24 cellular contexts compared by ENCODE assay signal in the genomic region with DNA sequence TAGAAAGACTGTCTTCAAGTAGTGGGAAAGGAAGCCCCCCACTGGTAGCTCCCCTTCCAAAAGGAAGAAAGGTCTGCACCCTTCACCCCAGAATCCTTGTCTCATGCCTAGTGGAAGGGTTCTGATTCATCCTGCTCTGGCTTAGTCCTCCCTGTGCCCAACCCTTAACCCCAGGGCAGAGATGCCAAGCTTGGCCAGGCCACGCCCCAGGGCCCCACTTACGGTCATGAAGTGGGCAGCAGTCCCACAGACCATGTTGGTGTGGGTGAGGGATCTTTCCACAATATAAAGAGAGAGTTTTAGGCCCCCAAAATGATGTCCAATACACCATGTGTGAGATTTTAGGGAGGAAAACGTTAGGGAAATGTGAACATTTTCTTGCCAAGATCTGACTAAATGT. TPM values are rescaled to one million over a fixed set of nuclear protein-coding genes. Genes with fewer than 3 reads are reported as not detected.
"Had no signal": no experiment of that assay in that cellular context is flagged by ENCODE, and none has a peak within 500 bp of the region (broad histone marks: within the 10 kb centered on the region; RNA-seq: fewer than 3 reads in every experiment).

No MANE protein-coding gene starts in this region.

- H3K36me3 ChIP-seq: ascending aorta, right atrium auricular region, spleen, tibial nerve had no signal

- H3K4me1 Mint-ChIP-seq: activated naive CD8-positive, alpha-beta T cell treated with anti-CD3 and anti-CD28 coated beads for 36 hours; brain; naive thymus-derived CD8-positive, alpha-beta T cell had no signal

- H3K27me3 ChIP-seq: ascending aorta, right atrium auricular region, tibial nerve had no signal

- H3K27ac Mint-ChIP-seq: activated naive CD8-positive, alpha-beta T cell treated with anti-CD3 and anti-CD28 coated beads for 36 hours; naive thymus-derived CD8-positive, alpha-beta T cell; T-helper 2 cell treated with Interferon-gamma antibody and Interleukin-4, amounts not matched to agents 5 μg/mL and 100 μg/mL, for 36 hours had no signal

- H3K9me3 ChIP-seq: ascending aorta, right atrium auricular region, spleen had no signal

- H3K4me3 Mint-ChIP-seq: activated naive CD8-positive, alpha-beta T cell treated with anti-CD3 and anti-CD28 coated beads for 36 hours; brain; naive thymus-derived CD8-positive, alpha-beta T cell; neural crest cell; T-helper 2 cell treated with Interferon-gamma antibody and Interleukin-4, amounts not matched to agents 5 μg/mL and 100 μg/mL, for 36 hours had no signal

- DNase-seq: activated CD4-positive, alpha-beta T cell treated with anti-CD3 and anti-CD28 coated beads for 4 hours; activated CD4-positive, alpha-beta T cell treated with anti-CD3 and anti-CD28 coated beads, Interleukin-2, amount 50 U/mL, for 4 hours; activated effector memory CD4-positive, alpha-beta T cell treated with Interleukin-2 at 50 U/mL for 16 hours; activated naive CD4-positive, alpha-beta T cell treated with Interleukin-2 at 50 U/mL for 16 hours; activated naive CD8-positive, alpha-beta T cell treated with anti-CD3 and anti-CD28 coated beads for 36 hours; activated T-cell treated with anti-CD3 and anti-CD28 coated beads for 4 hours; dorsolateral prefrontal cortex; effector memory CD4-positive, alpha-beta T cell; left ventricle myocardium superior; midbrain; naive thymus-derived CD8-positive, alpha-beta T cell; occipital lobe; spleen; stimulated activated naive CD4-positive, alpha-beta T cell treated with Interleukin-2 at 50 U/mL for 16 hours; T-helper 1 cell had no signal

- H3K36me3 Mint-ChIP-seq: activated naive CD8-positive, alpha-beta T cell treated with anti-CD3 and anti-CD28 coated beads for 36 hours; brain; naive thymus-derived CD8-positive, alpha-beta T cell had no signal

- H3K4me3 ChIP-seq: ascending aorta, coronary artery, dorsolateral prefrontal cortex, right atrium auricular region, spleen, tibial nerve had no signal

- H3K4me1 ChIP-seq: ascending aorta, parathyroid adenoma, right atrium auricular region, tibial nerve had no signal

- ATAC-seq: naive thymus-derived CD8-positive, alpha-beta T cell had no signal

- H3K9me3 Mint-ChIP-seq: activated naive CD8-positive, alpha-beta T cell treated with anti-CD3 and anti-CD28 coated beads for 36 hours; neural crest cell; T-helper 2 cell treated with Interferon-gamma antibody and Interleukin-4, amounts not matched to agents 5 μg/mL and 100 μg/mL, for 36 hours had no signal

- H3K27ac ChIP-seq: ascending aorta, coronary artery, dorsolateral prefrontal cortex, parathyroid adenoma, right atrium auricular region, spleen, tibial nerve, VCaP had no signal

RNA-seq across cellular contexts. Expression of a gene that starts 8.4 kb away (rescaled TPM):
- total RNA-seq: activated naive CD8-positive, alpha-beta T cell treated with anti-CD3 and anti-CD28 coated beads for 36 hours had no signal
- polyA plus RNA-seq: naive thymus-derived CD8-positive, alpha-beta T cell had no signal
